Comparison of ENCODE assay signal across 20 cellular contexts in the genomic region with DNA sequence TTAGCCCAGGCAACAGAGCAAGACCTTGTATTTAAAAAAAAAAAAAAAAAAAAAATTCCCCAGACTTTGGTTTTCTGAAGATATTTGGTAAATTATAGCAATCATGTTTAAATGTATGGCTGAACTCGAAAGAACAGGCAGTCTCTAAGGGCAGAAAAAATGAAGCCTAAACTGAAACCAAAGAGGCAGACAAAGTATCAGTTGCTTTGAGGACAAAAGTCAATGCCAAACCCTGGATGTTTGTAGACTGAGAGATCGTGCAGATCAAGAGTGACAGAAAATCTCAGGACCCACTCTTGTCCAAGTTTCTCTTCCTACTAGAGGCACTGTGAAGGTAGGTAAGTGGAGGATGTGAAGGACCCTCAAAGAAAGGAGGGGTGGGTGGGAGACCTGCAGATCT. TPM values are rescaled to one million over a fixed set of nuclear protein-coding genes. Genes with fewer than 3 reads are reported as not detected.
DNase-seq lines count a peak whose midpoint lies in the region; ATAC-seq, FAIRE-seq and TF ChIP-seq lines count a peak whose summit lies in the region.
"Had no signal": no experiment of that assay in that cellular context is flagged by ENCODE, and none has a peak within 500 bp of the region (broad histone marks: within the 10 kb centered on the region; RNA-seq: fewer than 3 reads in every experiment).

No MANE protein-coding gene starts in this region.

- FAIRE-seq in A549 (lab: Jason Lieb, UNC) (peak; percentile 32), small intestine (lab: Jason Lieb, UNC) (no peak)
- FAIRE-seq: GM12892 had no signal

- peaks cover 11% of the 10 kb centered on the region; the same call in 1 of the 3 replicates for H3K4me1 ChIP-seq in A549
- peaks cover 0 to 30% (median 0%) of the 10 kb centered on the region in 4 donors for H3K4me1 ChIP-seq in Peyer's patch
- no peaks in the 10 kb centered on the region for H3K4me1 ChIP-seq in small intestine (ENCODE audit: control insufficient read depth in 2 of 2, insufficient read depth in 1 of 2, low read depth in 1 of 2, low read length in 1 of 2)
- H3K4me1 ChIP-seq: BLaER1 had no signal

- TF ChIP-seq EP300 in A549 (IDR thresholded peaks at IDR 0.05) = no peak

- TF ChIP-seq CTCF in A549 (IDR thresholded peaks at IDR 0.05) (no peak), Peyer's patch (IDR thresholded peaks at IDR 0.05) (no peak)

- H3K9me3 ChIP-seq in A549 (no peaks in the 10 kb centered on the region), Peyer's patch (no peaks in the 10 kb centered on the region), small intestine (ENCODE audit: control insufficient read depth, low read depth) (no peaks in the 10 kb centered on the region)
- H3K9me3 ChIP-seq: BLaER1 had no signal

- POLR2A ChIA-PET in A549 (lab: Yijun Ruan, JAX) = no interaction called here

- CTCF ChIA-PET in A549 (lab: Yijun Ruan, JAX) = interaction anchor here (1.3 to 1.4 kb wide), 3 partner anchors 22 to 95 kb away, joined by 3 to 5 read pairs (median 3); no protein-coding TSS in a partner anchor

- ATAC-seq in A549 = no peak
- peak; percentile 71 for ATAC-seq in left lobe of liver
- no peak for ATAC-seq in GM19351 (IDR thresholded peaks at IDR 0.05; ENCODE audit: unreplicated experiment)

- H3K4me3 ChIP-seq in A549 (no peak overlapping the region), Peyer's patch (no peak overlapping the region), small intestine (ENCODE audit: low read depth in 1 of 2, low read length in 2 of 2) (no peak overlapping the region)
- H3K4me3 ChIP-seq: BLaER1 had no signal

- no peak overlapping the region for H3K4me2 ChIP-seq in A549
- H3K4me2 ChIP-seq: BLaER1 had no signal

- no peak overlapping the region for H3K27ac ChIP-seq in A549
- peak overlapping the region in 3 of 4 donors; percentile 28 to 57 (median 56) for H3K27ac ChIP-seq in Peyer's patch
- H3K27ac ChIP-seq in small intestine (ENCODE audit: low read depth in 1 of 2, low read length in 1 of 2) = no peak overlapping the region
- H3K27ac ChIP-seq: 22Rv1, BLaER1 had no signal

- TF ChIP-seq POLR2A in A549 (IDR thresholded peaks at IDR 0.05; ENCODE audit: low read length) (no peak), Peyer's patch (IDR thresholded peaks at IDR 0.05) (no peak)

- H3K36me3 ChIP-seq in Peyer's patch (no peaks in the 10 kb centered on the region), small intestine (ENCODE audit: control insufficient read depth in 2 of 2, insufficient read depth in 2 of 2, low read length in 2 of 2) (no peaks in the 10 kb centered on the region)

- H3K27me3 ChIP-seq in Peyer's patch = no peaks in the 10 kb centered on the region
- no peaks in the 10 kb centered on the region for H3K27me3 ChIP-seq in small intestine (ENCODE audit: control insufficient read depth in 2 of 2, insufficient read depth in 2 of 2, low read length in 2 of 2)
- H3K27me3 ChIP-seq: BLaER1 had no signal

- TF ChIP-seq RAD21 in A549 (conservative IDR thresholded peaks at IDR 0.05 in 1 of 2, IDR thresholded peaks at IDR 0.05 in 1 of 2) = no peak

- DNase-seq in A549 (ENCODE audit: low read depth in 1 of 2, low spot score in 1 of 2) (no peak), Peyer's patch (no peak), left lobe of liver (ENCODE audit: low spot score) (no peak), small intestine (peak; percentile 80), OCI-M1 (lab: John Stamatoyannopoulos, UW) (no peak)
- no peak for DNase-seq in activated CD4-positive, CD25-positive, alpha-beta regulatory T cell (lab: John Stamatoyannopoulos, UW)
- DNase-seq: CD4-positive, alpha-beta memory T cell; DMS153; DMS79; GDM1; HCEC 1CT; KG1 had no signal

- 80% methylated on average over 2 of the region's 2 CpGs for whole genome bisulfite sequencing in A549 (ENCODE audit: missing lambda C conversion rate)
- WGBS in small intestine, 3 donors = 19 to 56% (median 28%) methylated on average over 2 of the region's 2 CpGs

TF ChIP-seq in A549, 52 proteins besides CTCF, POLR2A, EP300 and RAD21:
- TF ChIP-seq HDAC2 (IDR thresholded peaks at IDR 0.05) (no peak), KDM1A (IDR thresholded peaks at IDR 0.05; ENCODE audit: low read depth) (no peak), CBX8 (IDR thresholded peaks at IDR 0.05) (no peak), FOSB (CRISPR knock-in tag; IDR thresholded peaks at IDR 0.05) (no peak), EHF (CRISPR knock-in tag; IDR thresholded peaks at IDR 0.05) (no peak), NPAS2 (CRISPR knock-in tag; IDR thresholded peaks at IDR 0.05; ENCODE audit: borderline replicate concordance) (no peak), NFE2L2 (conservative IDR thresholded peaks at IDR 0.05; ENCODE audit: low read length) (no peak), GATA3 (IDR thresholded peaks at IDR 0.05; ENCODE audit: borderline replicate concordance) (no peak), BCL3 (IDR thresholded peaks at IDR 0.05) (no peak), ESRRA (IDR thresholded peaks at IDR 0.05; ENCODE audit: borderline replicate concordance, low read length) (no peak), JUN (IDR thresholded peaks at IDR 0.05) (no peak), MAZ (IDR thresholded peaks at IDR 0.05; ENCODE audit: borderline replicate concordance, low read depth, low read length) (no peak), HOXA7 (CRISPR knock-in tag; IDR thresholded peaks at IDR 0.05) (no peak), FOXS1 (CRISPR knock-in tag; IDR thresholded peaks at IDR 0.05) (no peak), ATOH8 (CRISPR knock-in tag; IDR thresholded peaks at IDR 0.05; ENCODE audit: low read depth) (no peak), ZC3H11A (IDR thresholded peaks at IDR 0.05) (no peak), CBX2 (IDR thresholded peaks at IDR 0.05; ENCODE audit: borderline replicate concordance, low read depth) (no peak), NR3C1 (IDR thresholded peaks at IDR 0.05) (no peak), POLR2AphosphoS2 (conservative IDR thresholded peaks at IDR 0.05; ENCODE audit: low read length) (no peak)
- TF ChIP-seq, protein P1, sequence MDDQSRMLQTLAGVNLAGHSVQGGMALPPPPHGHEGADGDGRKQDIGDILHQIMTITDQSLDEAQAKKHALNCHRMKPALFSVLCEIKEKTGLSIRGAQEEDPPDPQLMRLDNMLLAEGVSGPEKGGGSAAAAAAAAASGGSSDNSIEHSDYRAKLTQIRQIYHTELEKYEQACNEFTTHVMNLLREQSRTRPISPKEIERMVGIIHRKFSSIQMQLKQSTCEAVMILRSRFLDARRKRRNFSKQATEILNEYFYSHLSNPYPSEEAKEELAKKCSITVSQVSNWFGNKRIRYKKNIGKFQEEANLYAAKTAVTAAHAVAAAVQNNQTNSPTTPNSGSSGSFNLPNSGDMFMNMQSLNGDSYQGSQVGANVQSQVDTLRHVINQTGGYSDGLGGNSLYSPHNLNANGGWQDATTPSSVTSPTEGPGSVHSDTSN (IDR thresholded peaks at IDR 0.05) = no peak

RNA-seq across cellular contexts. Expression of gene SLC7A9, which starts 11.0 kb away (rescaled TPM):
- polyA plus RNA-seq in A549 (2011; rRNA removed) (0.50 and 1.3 TPM in 2 replicates), A549 (2017; fragmentation: RNase III; extraction: RNeasy Plus Mini Kit Qiagen cat#74134 plus additional on column Dnase treatment) (0.54 to 0.62 TPM (median 0.62 TPM) in 3 replicates), small intestine (10 to 100 TPM; 20.8 to 61.7 (median 40.0) TPM)
- polyA plus RNA-seq in A549 (2012; cell fraction: cytosol; rRNA removed) = 0.29 and 0.48 TPM in 2 replicates
- 2.5 and 2.8 TPM in 2 replicates for polyA plus RNA-seq in A549 (2012; cell fraction: nucleus; rRNA removed)
- polyA minus RNA-seq in A549 (2011; rRNA and poly(A)+ RNA removed) = 0.74 and 1.0 TPM in 2 replicates
- total RNA-seq in Peyer's patch (1,000 to 10,000 TPM in 1 of 4 donors, 100 to 1,000 TPM in 2, 10 to 100 TPM in 1; 22.3 to 1,183 (median 609) TPM), left lobe of liver (11.4 TPM)
- total RNA-seq: Daoy, H4 had no signal
- polyA plus RNA-seq: AG04450; CD14-positive monocyte; CD4-positive, alpha-beta memory T cell had no signal

Comparison
In these comparisons a context has a peak if more than half of its experiments do, and no peak if none do; other contexts are left out.
1. H3K27ac ChIP-seq: peak in Peyer's patch (3 of 4); none in A549 (0 of 2) and small intestine (0 of 2).